In the genomic region with DNA sequence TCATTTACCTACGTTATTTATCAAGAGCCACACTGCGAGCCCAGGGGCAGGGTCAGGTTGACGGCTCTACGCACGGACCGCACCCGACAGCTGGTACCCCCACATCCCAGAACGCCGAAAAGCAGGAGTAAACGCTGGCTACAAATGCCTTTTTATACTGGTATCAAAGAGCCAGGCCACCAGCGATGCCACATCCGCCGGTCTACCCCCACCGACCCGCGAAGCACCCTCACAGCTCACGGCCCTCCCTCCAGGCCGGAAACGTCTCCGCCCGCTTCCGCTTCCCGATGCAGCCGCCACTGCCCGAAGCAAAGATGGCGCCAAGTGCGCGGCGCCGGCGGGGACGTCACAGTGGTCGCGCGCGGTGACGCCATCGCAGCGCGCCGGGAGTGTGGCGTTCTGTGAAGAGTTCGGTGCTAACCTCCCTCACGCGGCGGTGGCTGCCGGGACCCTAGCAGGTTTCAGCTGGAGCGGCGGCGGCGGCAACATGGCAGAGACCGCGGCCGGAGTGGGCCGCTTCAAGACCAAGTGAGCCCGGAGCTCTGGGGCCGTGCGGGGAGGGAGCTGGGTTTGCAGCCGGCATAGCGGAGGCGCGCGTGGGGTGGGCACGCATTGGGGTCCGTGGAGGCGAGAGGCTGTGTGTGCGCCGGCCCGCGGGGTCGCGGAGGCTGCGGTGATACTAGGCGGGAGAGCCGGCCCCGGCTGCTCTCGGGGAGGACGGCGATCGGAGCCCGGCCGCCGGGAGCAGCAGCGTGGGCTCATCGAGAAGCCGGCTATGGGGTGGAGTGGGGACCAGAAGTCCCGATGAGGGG, we compare ENCODE assay signal across 8 cellular contexts. TPM values are rescaled to one million over a fixed set of nuclear protein-coding genes. Genes with fewer than 3 reads are reported as not detected.
A peak's percentile ranks its signal among the peaks of the same experiment; 100 is the strongest.
DNase-seq lines count a peak whose midpoint lies in the region; ATAC-seq and TF ChIP-seq lines count a peak whose summit lies in the region.

A gene (plus strand): TSS at position 376 of the 812 bp plus-strand sequence. CDS start 112 bp downstream, at position 488.

- H3K9me3 Mint-ChIP-seq in brain = no peaks in the 10 kb centered on the region

- H3K4me3 ChIP-seq in iPS-11a (ENCODE audit: low read depth, low read length) (peak within 1 kb of the TSS; percentile 92), gastrocnemius medialis (peak within 1 kb of the TSS; percentile 80 to 99 (median 86))

- no peaks in the 10 kb centered on the region for H3K27me3 ChIP-seq in gastrocnemius medialis

- peaks cover 0 to 28% of the 10 kb centered on the region in 2 donors for H3K36me3 ChIP-seq in gastrocnemius medialis

- peaks cover 26% of the 10 kb centered on the region for H3K4me1 Mint-ChIP-seq in brain

- peak within 1 kb of the TSS; percentile 96 to 99 (median 99) for H3K27ac Mint-ChIP-seq in brain

- ATAC-seq in GM18519 (IDR thresholded peaks at IDR 0.05; ENCODE audit: low FRiP score, unreplicated experiment) (peak; percentile 54), HG03045 (IDR thresholded peaks at IDR 0.05; ENCODE audit: unreplicated experiment) (peak; percentile 74), gastrocnemius medialis (peak; percentile 95 to 96)

- intact Hi-C loops in gastrocnemius medialis (cut with DNase I; ENCODE audit: low total_unique reads) = loop anchor here (1.0 kb wide), 1 partner anchor 37 kb away; a partner anchor contains a TSS

- peak within 1 kb of the TSS; percentile 96 to 99 (median 97) for H3K4me3 Mint-ChIP-seq in brain

- H3K27ac ChIP-seq in gastrocnemius medialis = peak within 1 kb of the TSS; percentile 86 to 94 (median 92)

- in situ Hi-C loops in gastrocnemius medialis (cut with MboI; ENCODE audit: low sequenced_read_pairs in 4 of 4) = no loop called here

- H3K9me3 ChIP-seq in gastrocnemius medialis = no peaks in the 10 kb centered on the region

- TF ChIP-seq POLR2A in gastrocnemius medialis (IDR thresholded peaks at IDR 0.05) = peak; percentile 92 to 96

- H3K36me3 Mint-ChIP-seq in brain = peaks cover 9% of the 10 kb centered on the region

- DNase-seq in A172 (ENCODE audit: low spot score) (peak; percentile 91), NCI-H2107 treated with DMSO at 0.1 percent for 48 hours (lab: John Stamatoyannopoulos, UW; ENCODE audit: unreplicated experiment) (peak; percentile 81), UCSD-AML1 (lab: John Stamatoyannopoulos, UW; ENCODE audit: unreplicated experiment) (peak; percentile 98), gastrocnemius medialis (peak; percentile 87 to 90)

- TF ChIP-seq CTCF in brain (conservative IDR thresholded peaks at IDR 0.05) = no peak
- TF ChIP-seq CTCF in gastrocnemius medialis (IDR thresholded peaks at IDR 0.05 in 4 of 5, conservative IDR thresholded peaks at IDR 0.05 in 1 of 5) = peak in 2 of 5 experiments; percentile 54 to 64

- H3K4me1 ChIP-seq in gastrocnemius medialis = peaks cover 13 to 23% of the 10 kb centered on the region in 2 donors

- peaks cover 12% of the 10 kb centered on the region for H3K27me3 Mint-ChIP-seq in brain

RNA-seq across cellular contexts. Expression of the gene that starts here (rescaled TPM):
- total RNA-seq in A172 (2014; rRNA removed; shearing (Covaris generic)) = 73.6 and 82.8 TPM in 2 replicates
- polyA plus RNA-seq in brain (ENCODE audit: insufficient read depth, low read depth, low replicate concordance) = 82.7 TPM
- 10 to 100 TPM; 48.2 to 79.5 (median 71.4) TPM for total RNA-seq in gastrocnemius medialis

Comparison
In these comparisons a context has a peak if more than half of its experiments do, and no peak if none do; other contexts are left out.
1. Peak in every context shown above with its lines: DNase-seq, ATAC-seq, H3K4me3 ChIP-seq and H3K27ac ChIP-seq.